16 cellular contexts compared by ENCODE assay signal in the genomic region with DNA sequence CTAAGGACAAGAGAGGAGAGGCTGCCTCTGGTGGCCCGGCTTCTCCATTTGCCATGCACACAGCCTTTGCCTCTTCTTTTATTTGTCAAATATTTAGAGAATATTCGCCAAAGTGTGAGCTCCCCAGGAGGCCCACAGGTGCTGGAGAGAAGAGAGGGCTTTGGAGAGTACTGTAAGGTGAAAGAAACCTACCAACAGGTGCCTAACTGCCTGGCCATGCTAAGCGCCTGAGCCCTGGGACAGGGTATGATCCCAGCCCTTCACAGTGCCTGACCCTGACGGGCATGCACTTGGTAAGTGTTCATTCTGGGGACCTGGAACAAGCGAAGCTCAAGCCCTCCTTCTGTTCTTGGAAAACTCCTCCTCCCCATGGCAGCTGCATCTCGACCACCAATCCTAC.
"Had no signal": no experiment of that assay in that cellular context is flagged by ENCODE, and none has a peak within 500 bp of the region (broad histone marks: within the 10 kb centered on the region; RNA-seq: fewer than 3 reads in every experiment).

No MANE protein-coding gene starts in this region.

- H3K27ac Mint-ChIP-seq: activated naive CD4-positive, alpha-beta T cell treated with anti-CD3 and anti-CD28 coated beads for 36 hours; activated T-helper 17 cell treated with anti-CD3 and anti-CD28 coated beads, Interleukin-2, amount 50 U/mL, for 72 hours; mesothelial cell of epicardium had no signal

- ATAC-seq: activated T-helper 17 cell treated with anti-CD3 and anti-CD28 coated beads, Interleukin-2, amount 50 U/mL, for 72 hours; stimulated activated naive CD8-positive, alpha-beta T cell treated with anti-CD3 and anti-CD28 coated beads, Interleukin-15, Interleukin-2, amounts not matched to agents 100 U/mL and 50 U/mL, for 24 hours; upper lobe of right lung had no signal

- H3K27ac ChIP-seq: adrenal gland, colonic mucosa, esophagus squamous epithelium, SK-N-MC, upper lobe of right lung had no signal

- H3K9me3 ChIP-seq: adrenal gland, colonic mucosa, esophagus squamous epithelium, upper lobe of right lung had no signal

- H3K36me3 ChIP-seq: adrenal gland, colonic mucosa, esophagus squamous epithelium, upper lobe of right lung had no signal

- H3K4me3 ChIP-seq: adrenal gland, colonic mucosa, esophagus squamous epithelium, SK-N-MC, upper lobe of right lung had no signal

- H3K4me3 Mint-ChIP-seq: activated naive CD4-positive, alpha-beta T cell treated with anti-CD3 and anti-CD28 coated beads for 36 hours; activated T-helper 17 cell treated with anti-CD3 and anti-CD28 coated beads, Interleukin-2, amount 50 U/mL, for 72 hours; mesothelial cell of epicardium had no signal

- H3K36me3 Mint-ChIP-seq: mesothelial cell of epicardium had no signal

- H3K4me1 Mint-ChIP-seq: activated T-helper 17 cell treated with anti-CD3 and anti-CD28 coated beads, Interleukin-2, amount 50 U/mL, for 72 hours had no signal

- H3K9me3 Mint-ChIP-seq: activated naive CD4-positive, alpha-beta T cell treated with anti-CD3 and anti-CD28 coated beads for 36 hours; activated T-helper 17 cell treated with anti-CD3 and anti-CD28 coated beads, Interleukin-2, amount 50 U/mL, for 72 hours; mesothelial cell of epicardium had no signal

- DNase-seq: activated CD4-positive, alpha-beta T cell treated with anti-CD3 and anti-CD28 coated beads, Interleukin-2, amount 50 U/mL, for 4 hours; activated CD4-positive, CD25-positive, alpha-beta regulatory T cell treated with anti-CD3 and anti-CD28 coated beads, Interleukin-2, amount 50 U/mL, for 72 hours; activated naive CD4-positive, alpha-beta T cell treated with anti-CD3 and anti-CD28 coated beads for 36 hours; caudate nucleus; colonic mucosa; effector CD4-positive, alpha-beta T cell; esophagus squamous epithelium; retina; stimulated activated CD4-positive, alpha-beta T cell treated with anti-CD3 and anti-CD28 coated beads, Interleukin-2, amount 100 ng/mL, for 48 hours; stimulated activated naive CD8-positive, alpha-beta T cell treated with anti-CD3 and anti-CD28 coated beads, Interleukin-15, Interleukin-2, amounts not matched to agents 100 U/mL and 50 U/mL, for 24 hours; T1000; upper lobe of right lung had no signal

- H3K27me3 ChIP-seq: adrenal gland, colonic mucosa, esophagus squamous epithelium, upper lobe of right lung had no signal

- H3K4me1 ChIP-seq: colonic mucosa, esophagus squamous epithelium, upper lobe of right lung had no signal
